In genomic region chr17:12512712-12513355, GRCh38 we compare ENCODE assay signal across 20 cellular contexts.
DNase-seq lines count a peak whose midpoint lies in the region; ATAC-seq, FAIRE-seq and TF ChIP-seq lines count a peak whose summit lies in the region.
"Had no signal": no experiment of that assay in that cellular context is flagged by ENCODE, and none has a peak within 500 bp of the region (broad histone marks: within the 10 kb centered on the region; RNA-seq: fewer than 3 reads in every experiment).

No MANE protein-coding gene starts in this region.

- no peaks in the 10 kb centered on the region for H3K27me3 ChIP-seq in A673 (replicated peaks; ENCODE audit: insufficient read depth, low read depth, low read length, poor library complexity)
- H3K27me3 ChIP-seq: spleen had no signal

- no TSS peak for BruUV-seq in A673 (replicated peaks; lab: Mats Ljungman, UMichigan)

- FAIRE-seq in HTR-8/SVneo (lab: Jason Lieb, UNC) (no peak), GM12891 (lab: Jason Lieb, UNC) (no peak)
- FAIRE-seq: GM12878, TTC549 had no signal

- H3K4me1 Mint-ChIP-seq in HFFc6 (ENCODE audit: low read depth): peaks cover 61% of the 10 kb centered on the region
- H3K4me1 Mint-ChIP-seq: T-cell had no signal

- peak overlapping the region; percentile 81 for H3K27ac Mint-ChIP-seq in HFFc6
- H3K27ac Mint-ChIP-seq: activated naive CD8-positive, alpha-beta T cell; stimulated activated naive CD8-positive, alpha-beta T cell treated with anti-CD3 and anti-CD28 coated beads, Interleukin-15, Interleukin-2, amounts not matched to agents 100 ng/mL and 50 ng/mL, for 24 hours; T-cell had no signal

- TF ChIP-seq CTCF in A673 (conservative IDR thresholded peaks at IDR 0.05; ENCODE audit: low read depth, low read length): no peak
- no peak for TF ChIP-seq CTCF in HFFc6 (IDR thresholded peaks at IDR 0.05)
- no peak for TF ChIP-seq CTCF in omental fat pad (IDR thresholded peaks at IDR 0.05)

- peaks cover 5% of the 10 kb centered on the region for H3K36me3 Mint-ChIP-seq in HFFc6 (ENCODE audit: low read depth)
- H3K36me3 Mint-ChIP-seq: activated naive CD8-positive, alpha-beta T cell; T-cell had no signal

- CTCF ChIA-PET in A673 (lab: Charles Lee): no interaction called here

- no peak overlapping the region for H3K4me3 ChIP-seq in A673 (ENCODE audit: low read depth, low read length, poor library complexity, severe bottlenecking)
- H3K4me3 ChIP-seq: GM12878, spleen had no signal

- intact Hi-C loops in A673 (cut with micrococcal nuclease; ENCODE audit: unreplicated experiment): no loop called here

- H3K36me3 ChIP-seq in A673 (ENCODE audit: insufficient read depth, low read length, poor library complexity, severe bottlenecking): no peaks in the 10 kb centered on the region
- H3K36me3 ChIP-seq: spleen had no signal

- no peaks in the 10 kb centered on the region for H3K9me3 Mint-ChIP-seq in HFFc6

- H3K9me3 ChIP-seq in A673 (ENCODE audit: low read depth, low read length, poor library complexity, severe bottlenecking): no peaks in the 10 kb centered on the region
- H3K9me3 ChIP-seq: spleen had no signal

- peak overlapping the region; percentile 49 for H3K4me3 Mint-ChIP-seq in HFFc6
- H3K4me3 Mint-ChIP-seq: activated naive CD8-positive, alpha-beta T cell; stimulated activated naive CD8-positive, alpha-beta T cell treated with anti-CD3 and anti-CD28 coated beads, Interleukin-15, Interleukin-2, amounts not matched to agents 100 ng/mL and 50 ng/mL, for 24 hours; T-cell had no signal

- ATAC-seq in omental fat pad (ENCODE audit: low FRiP score) (peak; percentile 30), HG03354 (IDR thresholded peaks at IDR 0.05; ENCODE audit: poor library complexity, severe bottlenecking, unreplicated experiment) (no peak)
- ATAC-seq: GM12878, Right ventricle myocardium inferior, T-cell had no signal

- no peaks in the 10 kb centered on the region; the same call in 1 of the 2 replicates for H3K27me3 Mint-ChIP-seq in HFFc6 (ENCODE audit: insufficient read depth)
- H3K27me3 Mint-ChIP-seq: activated naive CD8-positive, alpha-beta T cell; T-cell had no signal

- H3K27ac ChIP-seq in A673 (ENCODE audit: low read depth, low read length, poor library complexity, severe bottlenecking): no peak overlapping the region
- H3K27ac ChIP-seq: C4-2B, spleen had no signal

- TF ChIP-seq POLR2A in GM12891 (IDR thresholded peaks at IDR 0.05; ENCODE audit: low read depth, low read length): no peak

- DNase-seq in A673 (ENCODE audit: low spot score): peak; percentile 38
- peak; percentile 63 for DNase-seq in HFFc6
- DNase-seq in dedifferentiated amniotic fluid mesenchymal stem cell (ENCODE audit: extremely low spot score): peak; percentile 15
- no peak for DNase-seq in omental fat pad (ENCODE audit: low spot score)
- DNase-seq in HTR-8/SVneo (ENCODE audit: insufficient read length, low spot score): no peak
- DNase-seq in GM12891 (ENCODE audit: insufficient read length, low spot score): no peak
- no peak for DNase-seq in SHP77 treated with DMSO at 0.1 percent for 48 hours (lab: John Stamatoyannopoulos, UW)
- DNase-seq: activated CD4-positive, alpha-beta T cell treated with anti-CD3 and anti-CD28 coated beads for 4 hours; dermis blood vessel endothelial cell; GF-D8; spleen; stimulated activated CD4-positive, alpha-beta T cell treated with anti-CD3 and anti-CD28 coated beads, Interleukin-4, amount 100 ng/mL, for 24 hours; T-cell had no signal

- no peaks in the 10 kb centered on the region for H3K4me1 ChIP-seq in A673 (ENCODE audit: insufficient read depth, low read length, poor library complexity, severe bottlenecking)
- H3K4me1 ChIP-seq: spleen had no signal

- POLR2A ChIA-PET in A673 (lab: Charles Lee; ENCODE audit: low non-redundant PET): no interaction called here

TF ChIP-seq in GM12891, 5 proteins besides CTCF, POLR2A, EP300 and RAD21:
- TF ChIP-seq SPI1 (IDR thresholded peaks at IDR 0.05; ENCODE audit: low read depth, low read length) (no peak), POLR2AphosphoS5 (IDR thresholded peaks at IDR 0.05; ENCODE audit: low read depth, low read length) (no peak), POU2F2 (IDR thresholded peaks at IDR 0.05; ENCODE audit: low read depth, low read length) (no peak), PAX5 (IDR thresholded peaks at IDR 0.05; ENCODE audit: insufficient read depth, low read length, severe bottlenecking) (no peak), TAF1 (IDR thresholded peaks at IDR 0.05; ENCODE audit: low read depth, low read length) (no peak)

Comparison
In these comparisons a context has a peak if more than half of its experiments do, and no peak if none do; other contexts are left out.
1. DNase-seq: peak in A673 (single experiment), HFFc6 (single experiment) and dedifferentiated amniotic fluid mesenchymal stem cell (single experiment); none in omental fat pad (single experiment), HTR-8/SVneo (single experiment), GM12891 (single experiment) and SHP77 treated with DMSO at 0.1 percent for 48 hours (single experiment).